In genomic region chr2:176270100-176270750, GRCh38 we compare ENCODE assay signal across 8 cellular contexts. TPM values are rescaled to one million over a fixed set of nuclear protein-coding genes. Genes with fewer than 3 reads are reported as not detected.
DNase-seq lines count a peak whose midpoint lies in the region; ATAC-seq and TF ChIP-seq lines count a peak whose summit lies in the region.

No MANE protein-coding gene starts in this region.

- ATAC-seq in GM23338 (no peak), T-cell (replicated peaks in 1 of 4) (no peak), gastroesophageal sphincter (no peak), GM21576 (IDR thresholded peaks at IDR 0.05; ENCODE audit: unreplicated experiment) (no peak), GM19351 (IDR thresholded peaks at IDR 0.05; ENCODE audit: unreplicated experiment) (no peak)

- H3K9me2 ChIP-seq in GM23338 (ENCODE audit: insufficient read depth): no peaks in the 10 kb centered on the region

- no peak for TF ChIP-seq POLR2A in gastroesophageal sphincter (IDR thresholded peaks at IDR 0.05)

- H3K4me3 ChIP-seq in GM23338: peak overlapping the region; percentile 93
- H3K4me3 ChIP-seq in gastroesophageal sphincter: peak overlapping the region; percentile 37 to 89
- peak overlapping the region; percentile 93 for H3K4me3 ChIP-seq in skeletal muscle satellite cell (ENCODE audit: low read length)

- H2AFZ ChIP-seq in GM23338: peak overlapping the region; percentile 95

- H3K27ac ChIP-seq in GM23338 (ENCODE audit: low read depth): no peak overlapping the region; the same call in 1 of the 2 replicates
- H3K27ac ChIP-seq in gastroesophageal sphincter: peak overlapping the region in 2 of 4 donors; percentile 89 to 90

- TF ChIP-seq CTCF in GM23338 (conservative IDR thresholded peaks at IDR 0.05; ENCODE audit: low read depth in 2 of 2): no peak
- TF ChIP-seq CTCF in gastroesophageal sphincter (IDR thresholded peaks at IDR 0.05): no peak
- no peak for TF ChIP-seq CTCF in GM10266 (IDR thresholded peaks at IDR 0.05; ENCODE audit: control insufficient read depth, insufficient read depth, low read depth, missing control alignments)

- H3K4me3 Mint-ChIP-seq in GM23338 (peak overlapping the region; percentile 96), T-cell (peak overlapping the region; percentile 96 to 98 (median 98))

- H3K4me2 ChIP-seq in GM23338 (peak overlapping the region; percentile 86), skeletal muscle satellite cell (ENCODE audit: low read length) (peak overlapping the region; percentile 97)

- peak overlapping the region; percentile 97 for H3K9ac ChIP-seq in skeletal muscle satellite cell (ENCODE audit: low read depth, low read length)

- H3K9me3 ChIP-seq in gastroesophageal sphincter (no peaks in the 10 kb centered on the region), skeletal muscle satellite cell (replicated peaks; ENCODE audit: low read length) (no peaks in the 10 kb centered on the region)

- DNase-seq in GM23338 (ENCODE audit: low spot score) (no peak), T-cell (no peak), epidermal melanocyte (ENCODE audit: insufficient read length, low spot score) (no peak), GM10266 (ENCODE audit: extremely low spot score) (no peak)

- H3K36me3 ChIP-seq in GM23338 (ENCODE audit: insufficient read depth): no peaks in the 10 kb centered on the region
- H3K36me3 ChIP-seq in gastroesophageal sphincter: no peaks in the 10 kb centered on the region
- no peaks in the 10 kb centered on the region for H3K36me3 ChIP-seq in skeletal muscle satellite cell (ENCODE audit: insufficient read depth, low read length)

- POLR2A ChIA-PET in T-cell (lab: Charles Lee): no interaction called here

- TF ChIP-seq EP300 in gastroesophageal sphincter (IDR thresholded peaks at IDR 0.05): no peak

- peaks cover 31% of the 10 kb centered on the region for H4K20me1 ChIP-seq in GM23338 (replicated peaks; ENCODE audit: insufficient read depth)

- CTCF ChIA-PET in T-cell (lab: Charles Lee): no interaction called here

- H3K27me3 ChIP-seq in GM23338 (ENCODE audit: insufficient read depth) (no peaks in the 10 kb centered on the region), gastroesophageal sphincter (peaks cover 3% of the 10 kb centered on the region), skeletal muscle satellite cell (ENCODE audit: control insufficient read depth, insufficient read depth, low read length) (peaks cover 4% of the 10 kb centered on the region)

- no peaks in the 10 kb centered on the region for H3K27me3 Mint-ChIP-seq in GM23338 (ENCODE audit: insufficient read depth, low read depth, poor library complexity)
- peaks cover 3 to 6% of the 10 kb centered on the region in 2 donors for H3K27me3 Mint-ChIP-seq in T-cell

- no peaks in the 10 kb centered on the region for H3K9me3 Mint-ChIP-seq in GM23338
- no peaks in the 10 kb centered on the region for H3K9me3 Mint-ChIP-seq in T-cell

- H3K4me1 Mint-ChIP-seq in GM23338 (peaks cover 11% of the 10 kb centered on the region), T-cell (peaks cover 29 to 43% (median 32%) of the 10 kb centered on the region in 3 donors)

- H3K27ac Mint-ChIP-seq in GM23338 (peak overlapping the region; percentile 95; the same call in 1 of the 2 replicates), T-cell (peak overlapping the region; percentile 89 to 93)

- WGBS in gastroesophageal sphincter (ENCODE audit: low coverage in 1 of 2), 2 donors: 61 to 62% methylated on average over 14 to 18 of the region's 18 CpGs

- H3K79me2 ChIP-seq in GM23338 (replicated peaks; ENCODE audit: insufficient read depth): peaks cover 57% of the 10 kb centered on the region

- H3K4me1 ChIP-seq in GM23338 (ENCODE audit: insufficient read depth): peaks cover 11% of the 10 kb centered on the region; the same call in 1 of the 2 replicates
- peaks cover 0 to 38% (median 0%) of the 10 kb centered on the region in 3 donors for H3K4me1 ChIP-seq in gastroesophageal sphincter
- no peaks in the 10 kb centered on the region for H3K4me1 ChIP-seq in skeletal muscle satellite cell (ENCODE audit: control insufficient read depth, insufficient read depth, low read length)

- H3F3A ChIP-seq in GM23338 (replicated peaks; ENCODE audit: low read depth): no peaks in the 10 kb centered on the region

- no peaks in the 10 kb centered on the region for H3K36me3 Mint-ChIP-seq in GM23338 (ENCODE audit: low read depth)
- peaks cover 3% of the 10 kb centered on the region for H3K36me3 Mint-ChIP-seq in T-cell

TF ChIP-seq in GM23338, 12 proteins besides CTCF, POLR2A, EP300 and RAD21:
- TF ChIP-seq ZNF331 (CRISPR knock-in tag; IDR thresholded peaks at IDR 0.05; ENCODE audit: low read depth) (no peak), CREB1 (CRISPR knock-in tag; IDR thresholded peaks at IDR 0.05; ENCODE audit: low read depth) (no peak), POLR2AphosphoS5 (IDR thresholded peaks at IDR 0.05; ENCODE audit: low read depth) (no peak), EZH2 (IDR thresholded peaks at IDR 0.05; ENCODE audit: low read depth, unreplicated experiment) (no peak), JUNB (IDR thresholded peaks at IDR 0.05; ENCODE audit: unreplicated experiment) (no peak), ZNF462 (CRISPR knock-in tag; IDR thresholded peaks at IDR 0.05) (no peak), ZNF114 (CRISPR knock-in tag; IDR thresholded peaks at IDR 0.05) (no peak), NANOG (IDR thresholded peaks at IDR 0.05; ENCODE audit: borderline replicate concordance) (no peak)

RNA-seq across cellular contexts. Expression of gene MTX2, which starts 1.0 kb away (rescaled TPM):
- total RNA-seq in GM23338 (2014; rRNA removed; shearing (Covaris generic)): 37.5 and 51.8 TPM in 2 replicates
- polyA plus RNA-seq in GM23338 (2016; fragmentation: Nextera tagmentation; extraction: Ambion mirVana): 81.7 and 93.4 TPM in 2 replicates
- total RNA-seq in T-cell (1 to 10 TPM; 6.6 to 9.9 (median 9.4) TPM), gastroesophageal sphincter (10 to 100 TPM; 21.3 to 41.1 (median 29.4) TPM)
- total RNA-seq in skeletal muscle satellite cell (2012; rRNA removed): 13.3 and 15.7 TPM in 2 replicates
